14 cellular contexts compared by ENCODE assay signal in the genomic region with DNA sequence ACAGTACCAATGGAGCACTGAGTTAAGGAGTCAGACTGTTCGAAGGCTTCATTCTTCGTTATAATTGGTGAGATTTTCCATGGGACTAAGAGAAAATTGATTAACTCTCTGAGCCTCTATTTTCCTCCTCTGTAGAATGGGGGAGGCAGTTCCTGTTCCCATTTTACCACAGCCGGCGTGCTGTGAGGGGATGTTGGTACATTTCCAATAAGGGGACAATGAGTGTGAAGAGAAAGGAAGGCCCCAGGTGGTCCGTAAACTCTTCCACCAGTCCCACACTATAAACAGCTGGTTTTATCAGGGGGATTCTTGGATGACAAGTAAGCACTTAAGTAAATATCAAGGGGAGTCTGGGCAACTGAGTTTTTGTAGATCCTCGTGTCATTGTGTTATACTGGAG.
DNase-seq lines count a peak whose midpoint lies in the region; ATAC-seq lines count a peak whose summit lies in the region.
"Had no signal": no experiment of that assay in that cellular context is flagged by ENCODE, and none has a peak within 500 bp of the region (broad histone marks: within the 10 kb centered on the region; RNA-seq: fewer than 3 reads in every experiment).

No MANE protein-coding gene starts in this region.

- CTCF ChIA-PET in activated naive CD4-positive, alpha-beta T cell treated with anti-CD3 and anti-CD28 coated beads, Interleukin-2, amount 10 ng/mL, durations not matched to agents 7 days and 5 days (lab: Charles Lee): no interaction called here

- DNase-seq in activated naive CD4-positive, alpha-beta T cell treated with anti-CD3 and anti-CD28 coated beads, Interleukin-2, amount 10 ng/mL, durations not matched to agents 7 days and 5 days: no peak
- no peak for DNase-seq in activated naive CD4-positive, alpha-beta T cell (lab: John Stamatoyannopoulos, UW)
- DNase-seq in NCI-H69 (lab: John Stamatoyannopoulos, UW) (peak; percentile 22), adipocyte (ENCODE audit: low read depth) (no peak), CD1c-positive myeloid dendritic cell (ENCODE audit: extremely low spot score) (no peak)
- DNase-seq in stimulated activated naive CD8-positive, alpha-beta T cell treated with anti-CD3 and anti-CD28 coated beads, Interleukin-15, amount 100 ng/mL, for 72 hours: no peak
- DNase-seq in NK-92 treated with Interleukin-12 subunit alpha and Interleukin-12 subunit beta, amount 100 ng/mL, for 24 hours (lab: John Stamatoyannopoulos, UW): no peak
- DNase-seq: activated CD4-positive, CD25-positive, alpha-beta regulatory T cell treated with anti-CD3 and anti-CD28 coated beads, Interleukin-2, amount 50 U/mL, for 72 hours; OCI-M1; posterior cingulate gyrus had no signal

- no peak for ATAC-seq in stimulated activated naive CD8-positive, alpha-beta T cell treated with anti-CD3 and anti-CD28 coated beads, Interleukin-15, amount 100 ng/mL, for 72 hours
- ATAC-seq in GM21737 (IDR thresholded peaks at IDR 0.05; ENCODE audit: unreplicated experiment): no peak
- ATAC-seq: HCT116 had no signal

- H3K4me1 Mint-ChIP-seq in activated naive CD4-positive, alpha-beta T cell treated with anti-CD3 and anti-CD28 coated beads, Interleukin-2, amount 10 ng/mL, durations not matched to agents 7 days and 5 days: no peaks in the 10 kb centered on the region
- no peaks in the 10 kb centered on the region for H3K4me1 Mint-ChIP-seq in stimulated activated naive CD8-positive, alpha-beta T cell treated with anti-CD3 and anti-CD28 coated beads, Interleukin-15, amount 100 ng/mL, for 72 hours
- H3K4me1 Mint-ChIP-seq: central memory CD8-positive, alpha-beta T cell had no signal

- H3K9ac ChIP-seq in adipocyte (ENCODE audit: low read length): peak overlapping the region; percentile 36

- no peaks in the 10 kb centered on the region for H3K36me3 ChIP-seq in adipocyte (ENCODE audit: control insufficient read depth, insufficient read depth, low read length, severe bottlenecking)

- peak overlapping the region; percentile 65 for H3K4me3 Mint-ChIP-seq in activated naive CD4-positive, alpha-beta T cell treated with anti-CD3 and anti-CD28 coated beads, Interleukin-2, amount 10 ng/mL, durations not matched to agents 7 days and 5 days
- peak overlapping the region; percentile 21 to 26 for H3K4me3 Mint-ChIP-seq in stimulated activated naive CD8-positive, alpha-beta T cell treated with anti-CD3 and anti-CD28 coated beads, Interleukin-15, amount 100 ng/mL, for 72 hours
- H3K4me3 Mint-ChIP-seq: central memory CD8-positive, alpha-beta T cell; mesothelial cell of epicardium had no signal

- no peaks in the 10 kb centered on the region for H3K27me3 Mint-ChIP-seq in activated naive CD4-positive, alpha-beta T cell treated with anti-CD3 and anti-CD28 coated beads, Interleukin-2, amount 10 ng/mL, durations not matched to agents 7 days and 5 days
- H3K27me3 Mint-ChIP-seq in stimulated activated naive CD8-positive, alpha-beta T cell treated with anti-CD3 and anti-CD28 coated beads, Interleukin-15, amount 100 ng/mL, for 72 hours: no peaks in the 10 kb centered on the region
- H3K27me3 Mint-ChIP-seq: central memory CD8-positive, alpha-beta T cell had no signal

- peak overlapping the region; percentile 89 for H3K27ac Mint-ChIP-seq in activated naive CD4-positive, alpha-beta T cell treated with anti-CD3 and anti-CD28 coated beads, Interleukin-2, amount 10 ng/mL, durations not matched to agents 7 days and 5 days
- H3K27ac Mint-ChIP-seq in stimulated activated naive CD8-positive, alpha-beta T cell treated with anti-CD3 and anti-CD28 coated beads, Interleukin-15, amount 100 ng/mL, for 72 hours: no peak overlapping the region
- H3K27ac Mint-ChIP-seq: mesothelial cell of epicardium had no signal

- peaks cover 17% of the 10 kb centered on the region for H3K36me3 Mint-ChIP-seq in activated naive CD4-positive, alpha-beta T cell treated with anti-CD3 and anti-CD28 coated beads, Interleukin-2, amount 10 ng/mL, durations not matched to agents 7 days and 5 days
- H3K36me3 Mint-ChIP-seq: mesothelial cell of epicardium had no signal

- H3K27me3 ChIP-seq in adipocyte (replicated peaks; ENCODE audit: control insufficient read depth, insufficient read depth, low read length): peaks cover 5% of the 10 kb centered on the region

- H3K4me1 ChIP-seq in adipocyte (ENCODE audit: control insufficient read depth, insufficient read depth, low read length): peaks cover 80% of the 10 kb centered on the region

- peak overlapping the region; percentile 53 for H3K4me3 ChIP-seq in adipocyte (ENCODE audit: low read length)

- H3K9me3 Mint-ChIP-seq in activated naive CD4-positive, alpha-beta T cell treated with anti-CD3 and anti-CD28 coated beads, Interleukin-2, amount 10 ng/mL, durations not matched to agents 7 days and 5 days: no peaks in the 10 kb centered on the region
- no peaks in the 10 kb centered on the region for H3K9me3 Mint-ChIP-seq in stimulated activated naive CD8-positive, alpha-beta T cell treated with anti-CD3 and anti-CD28 coated beads, Interleukin-15, amount 100 ng/mL, for 72 hours
- H3K9me3 Mint-ChIP-seq: central memory CD8-positive, alpha-beta T cell; mesothelial cell of epicardium had no signal

- H3K9me3 ChIP-seq in adipocyte (ENCODE audit: control insufficient read depth, low read length): no peaks in the 10 kb centered on the region
